ENCODE assay signal across 8 cellular contexts in genomic region chr22:20840646-20841262, GRCh38. TPM values are rescaled to one million over a fixed set of nuclear protein-coding genes. Genes with fewer than 3 reads are reported as not detected.
DNase-seq lines count a peak whose midpoint lies in the region; ATAC-seq, FAIRE-seq and TF ChIP-seq lines count a peak whose summit lies in the region.
"Not testable (repeated sequence)": the region's sequence is repeated elsewhere in the genome, so short reads cannot be mapped to it uniquely, and the experiment has no call there.

No MANE protein-coding gene starts in this region.

- H3K4me3 ChIP-seq in CD4-positive, alpha-beta memory T cell (ENCODE audit: low read length in 2 of 2); Jurkat, Clone E6-1 (ENCODE audit: low read length); HepG2 (replicated peaks in 1 of 3; ENCODE audit: insufficient read depth in 1 of 3, low read depth in 2 of 3, low read length in 3 of 3): not testable (repeated sequence)

- not testable (repeated sequence) for H3K27ac ChIP-seq in CD4-positive, alpha-beta memory T cell (ENCODE audit: low read depth, low read length); HepG2 (ENCODE audit: extremely low read length, insufficient read depth, low read length)

- not testable (repeated sequence) for TF ChIP-seq CTCF in HepG2 (CRISPR knock-in tag; IDR thresholded peaks at IDR 0.05); neural crest cell (conservative IDR thresholded peaks at IDR 0.05)

- not testable (repeated sequence) for TF ChIP-seq RAD21 in HepG2 (CRISPR knock-in tag; IDR thresholded peaks at IDR 0.05)

- peak in 1 of 2 donors; percentile 51 for ATAC-seq in activated T-cell treated with anti-CD3 and anti-CD28 coated beads, Interleukin-2, amount 50 U/mL, for 72 hours (replicated peaks in 1 of 2)
- ATAC-seq in activated naive CD8-positive, alpha-beta T cell treated with anti-CD3 and anti-CD28 coated beads, Interleukin-2, amount 50 U/mL, for 24 hours: peak; percentile 28
- not testable (repeated sequence) for ATAC-seq in HepG2; stimulated activated naive CD8-positive, alpha-beta T cell treated with anti-CD3 and anti-CD28 coated beads, Interleukin-15, amount 100 ng/mL, for 72 hours

- FAIRE-seq in HepG2 (lab: Jason Lieb, UNC): not testable (repeated sequence)

- not testable (repeated sequence) for H3K9me3 ChIP-seq in CD4-positive, alpha-beta memory T cell (ENCODE audit: control insufficient read depth in 1 of 2, low read length in 2 of 2); HepG2 (ENCODE audit: low read length)

- peak overlapping the region in 1 of 8 donors; percentile 22 for H3K4me3 Mint-ChIP-seq in CD4-positive, alpha-beta memory T cell
- not testable (repeated sequence) for H3K4me3 Mint-ChIP-seq in activated T-cell treated with anti-CD3 and anti-CD28 coated beads, Interleukin-2, amount 50 U/mL, for 72 hours; activated naive CD8-positive, alpha-beta T cell treated with anti-CD3 and anti-CD28 coated beads, Interleukin-2, amount 50 U/mL, for 24 hours; neural crest cell; stimulated activated naive CD8-positive, alpha-beta T cell treated with anti-CD3 and anti-CD28 coated beads, Interleukin-15, amount 100 ng/mL, for 72 hours

- H3K9ac ChIP-seq in HepG2 (ENCODE audit: insufficient read depth, low read depth, low read length): not testable (repeated sequence)

- not testable (repeated sequence) for H3K36me3 Mint-ChIP-seq in CD4-positive, alpha-beta memory T cell; activated T-cell treated with anti-CD3 and anti-CD28 coated beads, Interleukin-2, amount 50 U/mL, for 72 hours (ENCODE audit: insufficient read depth in 2 of 2); activated naive CD8-positive, alpha-beta T cell treated with anti-CD3 and anti-CD28 coated beads, Interleukin-2, amount 50 U/mL, for 24 hours (ENCODE audit: low read depth); neural crest cell (ENCODE audit: low read depth)

- not testable (repeated sequence) for H2AFZ ChIP-seq in HepG2 (ENCODE audit: low read length)

- TF ChIP-seq EP300 in HepG2 (IDR thresholded peaks at IDR 0.05; ENCODE audit: low read depth in 2 of 2, low read length in 2 of 2); HepG2 (CRISPR knock-in tag; IDR thresholded peaks at IDR 0.05; ENCODE audit: borderline replicate concordance): not testable (repeated sequence)

- not testable (repeated sequence) for H3K9me3 Mint-ChIP-seq in CD4-positive, alpha-beta memory T cell; activated T-cell treated with anti-CD3 and anti-CD28 coated beads, Interleukin-2, amount 50 U/mL, for 72 hours; activated naive CD8-positive, alpha-beta T cell treated with anti-CD3 and anti-CD28 coated beads, Interleukin-2, amount 50 U/mL, for 24 hours; neural crest cell; stimulated activated naive CD8-positive, alpha-beta T cell treated with anti-CD3 and anti-CD28 coated beads, Interleukin-15, amount 100 ng/mL, for 72 hours

- H3K4me2 ChIP-seq in HepG2 (ENCODE audit: low read depth, low read length): not testable (repeated sequence)

- CTCF ChIA-PET in CD4-positive, alpha-beta memory T cell (lab: Charles Lee; ENCODE audit: partially characterized antibody); HepG2 (lab: Yijun Ruan, JAX; ENCODE audit: low intra/inter-chr PET ratio, low total read pairs): not testable (repeated sequence)

- H3K27me3 Mint-ChIP-seq in CD4-positive, alpha-beta memory T cell; activated T-cell treated with anti-CD3 and anti-CD28 coated beads, Interleukin-2, amount 50 U/mL, for 72 hours (ENCODE audit: low read depth); activated naive CD8-positive, alpha-beta T cell treated with anti-CD3 and anti-CD28 coated beads, Interleukin-2, amount 50 U/mL, for 24 hours; neural crest cell (ENCODE audit: low read depth); stimulated activated naive CD8-positive, alpha-beta T cell treated with anti-CD3 and anti-CD28 coated beads, Interleukin-15, amount 100 ng/mL, for 72 hours: not testable (repeated sequence)

- BruUV-seq in HepG2 (replicated peaks; lab: Mats Ljungman, UMichigan): not testable (repeated sequence)

- WGBS in HepG2 (ENCODE audit: low lambda C conversion rate): 100% methylated on average over 7 of the region's 7 CpGs

- H3K27me3 ChIP-seq in CD4-positive, alpha-beta memory T cell (ENCODE audit: insufficient read depth, low read length); HepG2 (ENCODE audit: control insufficient read depth in 1 of 2, insufficient read depth in 2 of 2, low read length in 2 of 2): not testable (repeated sequence)

- not testable (repeated sequence) for H3K36me3 ChIP-seq in CD4-positive, alpha-beta memory T cell (ENCODE audit: insufficient read depth, low read length); HepG2 (replicated peaks in 1 of 2; ENCODE audit: control insufficient read depth in 1 of 2, insufficient read depth in 2 of 2, low read length in 2 of 2)

- peaks cover 64% of the 10 kb centered on the region for H3K79me2 ChIP-seq in HepG2 (ENCODE audit: insufficient read depth, low read length)

- intact Hi-C loops in CD4-positive, alpha-beta memory T cell (cut with micrococcal nuclease); HepG2 (cut with micrococcal nuclease; ENCODE audit: unreplicated experiment): not testable (repeated sequence)

- peaks cover 44% of the 10 kb centered on the region for H3K4me1 ChIP-seq in CD4-positive, alpha-beta memory T cell (ENCODE audit: insufficient read depth, low read length)
- peaks cover 50% of the 10 kb centered on the region for H3K4me1 ChIP-seq in HepG2 (ENCODE audit: insufficient read depth, low read length)

- H3K27ac Mint-ChIP-seq in CD4-positive, alpha-beta memory T cell: peak overlapping the region in 6 of 7 donors; percentile 3 to 87 (median 58)
- peak overlapping the region; percentile 21 for H3K27ac Mint-ChIP-seq in activated T-cell treated with anti-CD3 and anti-CD28 coated beads, Interleukin-2, amount 50 U/mL, for 72 hours
- not testable (repeated sequence) for H3K27ac Mint-ChIP-seq in activated naive CD8-positive, alpha-beta T cell treated with anti-CD3 and anti-CD28 coated beads, Interleukin-2, amount 50 U/mL, for 24 hours
- peak overlapping the region; percentile 4 for H3K27ac Mint-ChIP-seq in neural crest cell (ENCODE audit: unreplicated experiment)
- H3K27ac Mint-ChIP-seq in stimulated activated naive CD8-positive, alpha-beta T cell treated with anti-CD3 and anti-CD28 coated beads, Interleukin-15, amount 100 ng/mL, for 72 hours: peak overlapping the region; percentile 36 to 74

- TF ChIP-seq POLR2A in HepG2 (IDR thresholded peaks at IDR 0.05; ENCODE audit: insufficient read depth in 1 of 2, low read depth in 2 of 2, low read length in 2 of 2): not testable (repeated sequence)

- in situ Hi-C loops in HepG2 (cut with HindIII; ENCODE audit: extremely low pct_ligation_motif_present, low pct_unique_long_range_greater_than_20kb): not testable (repeated sequence)

- POLR2A ChIA-PET in CD4-positive, alpha-beta memory T cell (lab: Charles Lee; ENCODE audit: partially characterized antibody); HepG2 (lab: Yijun Ruan, JAX): not testable (repeated sequence)

- peaks cover 38 to 59% (median 46%) of the 10 kb centered on the region in 4 donors for H3K4me1 Mint-ChIP-seq in CD4-positive, alpha-beta memory T cell
- peaks cover 28% of the 10 kb centered on the region for H3K4me1 Mint-ChIP-seq in activated T-cell treated with anti-CD3 and anti-CD28 coated beads, Interleukin-2, amount 50 U/mL, for 72 hours (ENCODE audit: low read depth)
- H3K4me1 Mint-ChIP-seq in activated naive CD8-positive, alpha-beta T cell treated with anti-CD3 and anti-CD28 coated beads, Interleukin-2, amount 50 U/mL, for 24 hours: peaks cover 39% of the 10 kb centered on the region
- peaks cover 14% of the 10 kb centered on the region for H3K4me1 Mint-ChIP-seq in neural crest cell
- H3K4me1 Mint-ChIP-seq in stimulated activated naive CD8-positive, alpha-beta T cell treated with anti-CD3 and anti-CD28 coated beads, Interleukin-15, amount 100 ng/mL, for 72 hours: peaks cover 41% of the 10 kb centered on the region

- H4K20me1 ChIP-seq in HepG2 (ENCODE audit: insufficient read depth, low read length): not testable (repeated sequence)

- DNase-seq in CD4-positive, alpha-beta memory T cell; HepG2 (ENCODE audit: low spot score); neural crest cell (ENCODE audit: low read depth, low spot score); stimulated activated naive CD8-positive, alpha-beta T cell treated with anti-CD3 and anti-CD28 coated beads, Interleukin-15, amount 100 ng/mL, for 72 hours: not testable (repeated sequence)
- DNase-seq in Jurkat, Clone E6-1 (ENCODE audit: low read depth, low spot score): peak; percentile 51
- DNase-seq in activated CD4-positive, alpha-beta T cell treated with anti-CD3 and anti-CD28 coated beads for 48 hours: peak; percentile 47
- DNase-seq in activated T-cell treated with anti-CD3 and anti-CD28 coated beads, Interleukin-2, amount 50 U/mL, for 72 hours: peak; percentile 7 to 28
- peak; percentile 8 for DNase-seq in activated naive CD8-positive, alpha-beta T cell treated with anti-CD3 and anti-CD28 coated beads, Interleukin-2, amount 50 U/mL, for 24 hours

RNA-seq across cellular contexts. Expression of gene PI4KA, which starts 17.9 kb away (rescaled TPM):
- 100 to 1,000 TPM; 142 to 145 TPM for total RNA-seq in CD4-positive, alpha-beta memory T cell
- polyA plus RNA-seq in CD4-positive, alpha-beta memory T cell: 10 to 100 TPM; 31.5 to 78.5 TPM
- polyA plus RNA-seq in Jurkat, Clone E6-1 (2012; ENCODE audit: insufficient read depth, insufficient read length): 39.6 TPM
- 10 to 100 TPM; 60.4 to 63.1 TPM for total RNA-seq in activated T-cell treated with anti-CD3 and anti-CD28 coated beads, Interleukin-2, amount 50 U/mL, for 72 hours
- total RNA-seq in HepG2 (2016; rRNA removed; fragmentation: Illumina TruSeq; extraction: Trizol) (27.4 and 27.8 TPM in 2 replicates), neural crest cell (82.0 and 85.8 TPM in 2 replicates)
- 10.0 and 12.0 TPM in 2 replicates for total RNA-seq in HepG2 (2016; cell fraction: cytosol; rRNA removed; fragmentation: Illumina TruSeq; extraction: Trizol; ENCODE audit: low read depth)
- total RNA-seq in HepG2 (2016; cell fraction: insoluble cytoplasmic fraction; rRNA removed; fragmentation: Illumina TruSeq; extraction: Trizol): 25.7 and 26.8 TPM in 2 replicates
- total RNA-seq in HepG2 (2016; cell fraction: membrane; rRNA removed; fragmentation: Illumina TruSeq; extraction: Trizol): 16.3 TPM in 2 replicates
- 33.2 and 34.5 TPM in 2 replicates for total RNA-seq in HepG2 (2016; cell fraction: nucleus; rRNA removed; fragmentation: Illumina TruSeq; extraction: Trizol)
- 56.4 and 61.1 TPM in 2 replicates for polyA plus RNA-seq in HepG2 (2011; rRNA removed)
- 24.2 and 30.0 TPM in 2 replicates for polyA plus RNA-seq in HepG2 (2011; cell fraction: cytosol; rRNA removed)
- 194 and 229 TPM in 2 replicates for polyA plus RNA-seq in HepG2 (2011; cell fraction: nucleus; rRNA removed)
- 38.2 and 50.8 TPM in 2 replicates for polyA plus RNA-seq in HepG2 (2012)
- polyA plus RNA-seq in HepG2 (2016; cell fraction: cytosol; fragmentation: Illumina TruSeq; extraction: Trizol; ENCODE audit: low read depth): 7.1 and 8.3 TPM in 2 replicates
- 27.0 and 33.9 TPM in 2 replicates for polyA plus RNA-seq in HepG2 (2016; cell fraction: insoluble cytoplasmic fraction; fragmentation: Illumina TruSeq; extraction: Trizol; ENCODE audit: low read depth)
- polyA plus RNA-seq in HepG2 (2016; cell fraction: membrane; fragmentation: Illumina TruSeq; extraction: Trizol; ENCODE audit: low read depth): 9.8 and 13.2 TPM in 2 replicates
- 87.2 and 87.7 TPM in 2 replicates for polyA plus RNA-seq in HepG2 (2016; cell fraction: nucleus; fragmentation: Illumina TruSeq; extraction: Trizol; ENCODE audit: insufficient read depth, low read depth)
- 54.2 and 76.0 TPM in 2 replicates for polyA minus RNA-seq in HepG2 (2011; rRNA and poly(A)+ RNA removed; ENCODE audit: low replicate concordance)
- polyA minus RNA-seq in HepG2 (2011; cell fraction: cytosol; rRNA and poly(A)+ RNA removed): 26.8 and 30.9 TPM in 2 replicates
- polyA minus RNA-seq in HepG2 (2011; cell fraction: nucleus; rRNA and poly(A)+ RNA removed): 64.2 and 73.0 TPM in 2 replicates

RNA-seq across cellular contexts. Expression of gene SNAP29, which starts 18.1 kb away (rescaled TPM):
- total RNA-seq in CD4-positive, alpha-beta memory T cell: 10 to 100 TPM; 24.4 to 26.1 TPM
- polyA plus RNA-seq in CD4-positive, alpha-beta memory T cell: 10 to 100 TPM; 18.8 to 27.8 TPM
- polyA plus RNA-seq in Jurkat, Clone E6-1 (2012; ENCODE audit: insufficient read depth, insufficient read length): 57.3 TPM
- 10 to 100 TPM; 19.8 to 21.0 TPM for total RNA-seq in activated T-cell treated with anti-CD3 and anti-CD28 coated beads, Interleukin-2, amount 50 U/mL, for 72 hours
- total RNA-seq in HepG2 (2016; rRNA removed; fragmentation: Illumina TruSeq; extraction: Trizol) (12.3 and 15.2 TPM in 2 replicates), neural crest cell (20.0 and 20.2 TPM in 2 replicates)
- total RNA-seq in HepG2 (2016; cell fraction: cytosol; rRNA removed; fragmentation: Illumina TruSeq; extraction: Trizol; ENCODE audit: low read depth): 4.6 and 7.7 TPM in 2 replicates
- total RNA-seq in HepG2 (2016; cell fraction: insoluble cytoplasmic fraction; rRNA removed; fragmentation: Illumina TruSeq; extraction: Trizol): 13.5 and 15.2 TPM in 2 replicates
- 8.6 and 11.2 TPM in 2 replicates for total RNA-seq in HepG2 (2016; cell fraction: membrane; rRNA removed; fragmentation: Illumina TruSeq; extraction: Trizol)
- 6.6 and 9.4 TPM in 2 replicates for total RNA-seq in HepG2 (2016; cell fraction: nucleus; rRNA removed; fragmentation: Illumina TruSeq; extraction: Trizol)
- polyA plus RNA-seq in HepG2 (2011; rRNA removed): 25.2 and 30.7 TPM in 2 replicates
- 17.1 and 22.8 TPM in 2 replicates for polyA plus RNA-seq in HepG2 (2011; cell fraction: cytosol; rRNA removed)
- polyA plus RNA-seq in HepG2 (2011; cell fraction: nucleus; rRNA removed): 8.5 and 9.6 TPM in 2 replicates
- 16.3 and 21.2 TPM in 2 replicates for polyA plus RNA-seq in HepG2 (2012)
- 16.6 and 21.2 TPM in 2 replicates for polyA plus RNA-seq in HepG2 (2016; cell fraction: cytosol; fragmentation: Illumina TruSeq; extraction: Trizol; ENCODE audit: low read depth)
- polyA plus RNA-seq in HepG2 (2016; cell fraction: insoluble cytoplasmic fraction; fragmentation: Illumina TruSeq; extraction: Trizol; ENCODE audit: low read depth): 37.2 TPM in 2 replicates
- polyA plus RNA-seq in HepG2 (2016; cell fraction: membrane; fragmentation: Illumina TruSeq; extraction: Trizol; ENCODE audit: low read depth): 20.2 and 24.4 TPM in 2 replicates
- 13.4 and 20.8 TPM in 2 replicates for polyA plus RNA-seq in HepG2 (2016; cell fraction: nucleus; fragmentation: Illumina TruSeq; extraction: Trizol; ENCODE audit: insufficient read depth, low read depth)
- polyA minus RNA-seq in HepG2 (2011; rRNA and poly(A)+ RNA removed; ENCODE audit: low replicate concordance): 7.0 and 12.3 TPM in 2 replicates
- 5.0 and 7.2 TPM in 2 replicates for polyA minus RNA-seq in HepG2 (2011; cell fraction: cytosol; rRNA and poly(A)+ RNA removed)
- 5.5 and 8.0 TPM in 2 replicates for polyA minus RNA-seq in HepG2 (2011; cell fraction: nucleus; rRNA and poly(A)+ RNA removed)
